31 cellular contexts compared by ENCODE assay signal in the genomic region with DNA sequence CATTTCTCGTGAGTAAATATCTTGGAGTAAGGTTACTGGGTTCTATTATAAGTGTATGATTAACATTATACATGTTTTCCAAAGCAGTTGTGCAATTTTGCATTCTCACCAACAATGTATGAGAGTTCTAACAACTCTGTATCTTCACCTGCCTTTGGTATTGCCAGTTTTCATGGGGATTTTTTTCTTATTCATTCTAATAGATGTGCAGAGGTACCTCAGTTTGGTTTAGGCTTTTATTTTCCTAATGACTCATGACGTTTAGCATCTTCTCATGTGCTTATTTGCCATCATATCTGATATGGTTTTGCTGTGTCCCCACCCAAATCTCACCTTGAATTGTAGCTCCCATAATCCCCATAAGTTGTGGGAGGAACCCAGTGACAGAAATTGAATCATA.
"Had no signal": no experiment of that assay in that cellular context is flagged by ENCODE, and none has a peak within 500 bp of the region (broad histone marks: within the 10 kb centered on the region; RNA-seq: fewer than 3 reads in every experiment).

No MANE protein-coding gene starts in this region.

- ATAC-seq: K562, PC-3 had no signal

- H3K4me3 Mint-ChIP-seq: activated naive CD4-positive, alpha-beta T cell treated with anti-CD3 and anti-CD28 coated beads, Interleukin-2, amount 10 ng/mL, durations not matched to agents 7 days and 5 days; activated naive CD8-positive, alpha-beta T cell treated with anti-CD3 and anti-CD28 coated beads, Interleukin-2, amount 10 ng/mL, durations not matched to agents 7 days and 5 days; brain; T-helper 1 cell treated with Interleukin-12 subunit alpha and Interleukin-12 subunit beta and Interleukin-4 antibody, amounts not matched to agents 30 μg/mL and 1 μg/mL, for 36 hours; T-helper 2 cell treated with Interferon-gamma antibody and Interleukin-4, amounts not matched to agents 5 μg/mL and 100 μg/mL, for 36 hours had no signal

- DNase-seq: activated CD4-positive, alpha-beta T cell treated with anti-CD3 and anti-CD28 coated beads for 48 hours; activated CD4-positive, alpha-beta T cell treated with anti-CD3 and anti-CD28 coated beads, Interleukin-2, amount 50 U/mL, for 4 hours; activated CD4-positive, CD25-positive, alpha-beta regulatory T cell treated with anti-CD3 and anti-CD28 coated beads, Interleukin-2, amount 50 U/mL, for 72 hours; activated CD8-positive, alpha-beta memory T cell treated with anti-CD3 and anti-CD28 coated beads, Interleukin-2, amount 50 U/mL, for 4 hours; activated gamma-delta T cell treated with Interleukin-2 at 50 U/mL for 16 hours; activated naive CD4-positive, alpha-beta T cell treated with anti-CD3 and anti-CD28 coated beads, Interleukin-2, amount 10 ng/mL, durations not matched to agents 7 days and 5 days; activated naive CD8-positive, alpha-beta T cell treated with anti-CD3 and anti-CD28 coated beads, Interleukin-2, amount 10 ng/mL, durations not matched to agents 7 days and 5 days; adrenal gland; caudate nucleus; cerebellar nuclear complex; IMR-90; NCI-H1092 treated with DMSO at 0.1 percent for 48 hours; NCI-H1417; NCI-H146; NCI-H187; NCI-H2029 treated with DMSO at 0.1 percent for 48 hours; NCI-H2107; NCI-H2171; NCI-H510A; NCI-H526; NCI-H748 treated with DMSO at 0.1 percent for 48 hours; NK-92 treated with Interleukin-12 subunit alpha and Interleukin-12 subunit beta, amount 100 ng/mL, for 24 hours; PC-3; Peyer's patch; RPMI8226; SHP77 treated with DMSO at 0.1 percent for 48 hours; SK-N-SH had no signal

- H3K27ac Mint-ChIP-seq: activated naive CD4-positive, alpha-beta T cell treated with anti-CD3 and anti-CD28 coated beads, Interleukin-2, amount 10 ng/mL, durations not matched to agents 7 days and 5 days; activated naive CD8-positive, alpha-beta T cell treated with anti-CD3 and anti-CD28 coated beads, Interleukin-2, amount 10 ng/mL, durations not matched to agents 7 days and 5 days; brain; T-helper 1 cell treated with Interleukin-12 subunit alpha and Interleukin-12 subunit beta and Interleukin-4 antibody, amounts not matched to agents 30 μg/mL and 1 μg/mL, for 36 hours; T-helper 2 cell treated with Interferon-gamma antibody and Interleukin-4, amounts not matched to agents 5 μg/mL and 100 μg/mL, for 36 hours had no signal

- H3K27me3 Mint-ChIP-seq: activated naive CD4-positive, alpha-beta T cell treated with anti-CD3 and anti-CD28 coated beads, Interleukin-2, amount 10 ng/mL, durations not matched to agents 7 days and 5 days; activated naive CD8-positive, alpha-beta T cell treated with anti-CD3 and anti-CD28 coated beads, Interleukin-2, amount 10 ng/mL, durations not matched to agents 7 days and 5 days had no signal

- H3K4me1 Mint-ChIP-seq: brain had no signal
